In genomic region chr3:114707225-114707860, GRCh38 we compare ENCODE assay signal across 2 cellular contexts.
TF ChIP-seq lines count a peak whose summit lies in the region.

No MANE protein-coding gene starts in this region.

TF ChIP-seq in A549, 52 proteins besides CTCF, POLR2A, EP300 and RAD21 (continued from another document):
- TF ChIP-seq HMGXB4 (CRISPR knock-in tag; IDR thresholded peaks at IDR 0.05; ENCODE audit: borderline replicate concordance) = no peak
- TF ChIP-seq, protein P1, sequence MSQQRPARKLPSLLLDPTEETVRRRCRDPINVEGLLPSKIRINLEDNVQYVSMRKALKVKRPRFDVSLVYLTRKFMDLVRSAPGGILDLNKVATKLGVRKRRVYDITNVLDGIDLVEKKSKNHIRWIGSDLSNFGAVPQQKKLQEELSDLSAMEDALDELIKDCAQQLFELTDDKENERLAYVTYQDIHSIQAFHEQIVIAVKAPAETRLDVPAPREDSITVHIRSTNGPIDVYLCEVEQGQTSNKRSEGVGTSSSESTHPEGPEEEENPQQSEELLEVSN (IDR thresholded peaks at IDR 0.05; ENCODE audit: borderline replicate concordance, low read depth) = no peak
- no peak for TF ChIP-seq CBX2 (IDR thresholded peaks at IDR 0.05; ENCODE audit: borderline replicate concordance, low read depth)
- TF ChIP-seq RNF2 (IDR thresholded peaks at IDR 0.05; ENCODE audit: borderline replicate concordance, low read depth) = no peak

TF ChIP-seq in SK-N-SH, 30 proteins besides CTCF, POLR2A, EP300 and RAD21 (continued from another document):
- TF ChIP-seq IRF3 (IDR thresholded peaks at IDR 0.05; ENCODE audit: low read depth, low read length) (no peak), TCF12 (IDR thresholded peaks at IDR 0.05) (no peak), FOXJ3 (CRISPR knock-in tag; IDR thresholded peaks at IDR 0.05) (no peak), RCOR1 (IDR thresholded peaks at IDR 0.05; ENCODE audit: low read length) (no peak), GATA2 (CRISPR knock-in tag; IDR thresholded peaks at IDR 0.05) (no peak), ZBTB33 (IDR thresholded peaks at IDR 0.05; ENCODE audit: borderline replicate concordance, low read depth) (no peak), ELF1 (IDR thresholded peaks at IDR 0.05) (no peak), TAF1 (IDR thresholded peaks at IDR 0.05; ENCODE audit: borderline replicate concordance, low read depth, low read length) (no peak), NRF1 (IDR thresholded peaks at IDR 0.05; ENCODE audit: low read depth, low read length) (no peak), CHD2 (IDR thresholded peaks at IDR 0.05; ENCODE audit: low read length, partially characterized antibody) (no peak)
- TF ChIP-seq, protein P2, sequence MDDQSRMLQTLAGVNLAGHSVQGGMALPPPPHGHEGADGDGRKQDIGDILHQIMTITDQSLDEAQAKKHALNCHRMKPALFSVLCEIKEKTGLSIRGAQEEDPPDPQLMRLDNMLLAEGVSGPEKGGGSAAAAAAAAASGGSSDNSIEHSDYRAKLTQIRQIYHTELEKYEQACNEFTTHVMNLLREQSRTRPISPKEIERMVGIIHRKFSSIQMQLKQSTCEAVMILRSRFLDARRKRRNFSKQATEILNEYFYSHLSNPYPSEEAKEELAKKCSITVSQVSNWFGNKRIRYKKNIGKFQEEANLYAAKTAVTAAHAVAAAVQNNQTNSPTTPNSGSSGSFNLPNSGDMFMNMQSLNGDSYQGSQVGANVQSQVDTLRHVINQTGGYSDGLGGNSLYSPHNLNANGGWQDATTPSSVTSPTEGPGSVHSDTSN (IDR thresholded peaks at IDR 0.05) = no peak
TF ChIP-seq in SK-N-SH: peak in this region for 0.
